Comparison of ENCODE assay signal across 19 cellular contexts in the genomic region with DNA sequence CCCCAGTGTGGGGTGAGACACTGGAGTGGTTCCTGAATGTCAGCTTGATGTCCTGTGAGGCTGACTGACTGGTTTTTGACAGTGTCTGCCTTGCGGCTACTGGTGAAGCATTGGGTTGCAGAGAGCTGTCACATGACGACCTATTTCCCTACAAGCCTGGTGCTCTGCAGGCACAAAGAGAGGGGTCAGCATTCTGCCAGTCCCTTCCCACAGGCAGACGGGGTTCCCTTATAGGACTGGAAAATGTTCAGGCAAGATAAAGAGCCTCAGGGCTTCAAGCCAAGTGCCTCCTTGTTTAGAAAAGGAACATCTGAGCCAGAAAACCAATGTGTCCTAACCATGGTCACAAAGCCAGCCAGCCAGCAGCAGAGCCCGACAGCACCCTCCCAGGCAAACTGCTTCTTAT. TPM values are rescaled to one million over a fixed set of nuclear protein-coding genes. Genes with fewer than 3 reads are reported as not detected.
A peak's percentile ranks its signal among the peaks of the same experiment; 100 is the strongest.
DNase-seq lines count a peak whose midpoint lies in the region; ATAC-seq and TF ChIP-seq lines count a peak whose summit lies in the region.
"Had no signal": no experiment of that assay in that cellular context is flagged by ENCODE, and none has a peak within 500 bp of the region (broad histone marks: within the 10 kb centered on the region; RNA-seq: fewer than 3 reads in every experiment).

No MANE protein-coding gene starts in this region.

- peak; percentile 66 for ATAC-seq in left lung
- ATAC-seq in gastrocnemius medialis = peak; percentile 23 to 39
- no peak for ATAC-seq in GM21390 (IDR thresholded peaks at IDR 0.05; ENCODE audit: unreplicated experiment)
- no peak for ATAC-seq in activated T-cell treated with anti-CD3 and anti-CD28 coated beads, Interleukin-2, amount 50 U/mL, for 4 hours
- ATAC-seq in HG02870 (IDR thresholded peaks at IDR 0.05; ENCODE audit: unreplicated experiment) = no peak
- ATAC-seq: PC-3 had no signal

- TF ChIP-seq POLR2A in gastrocnemius medialis (IDR thresholded peaks at IDR 0.05) = no peak

- in situ Hi-C loops in gastrocnemius medialis (cut with MboI; ENCODE audit: low sequenced_read_pairs in 4 of 4) = no loop called here

- TF ChIP-seq CTCF in GM10266 (IDR thresholded peaks at IDR 0.05; ENCODE audit: control insufficient read depth, insufficient read depth, low read depth, missing control alignments) (no peak), left lung (IDR thresholded peaks at IDR 0.05) (no peak), gastrocnemius medialis (IDR thresholded peaks at IDR 0.05 in 4 of 5, conservative IDR thresholded peaks at IDR 0.05 in 1 of 5) (no peak)

- H3K9me3 ChIP-seq in left lung = peaks cover 0 to 10% of the 10 kb centered on the region in 2 donors
- peaks cover 0 to 6% (median 0%) of the 10 kb centered on the region in 3 donors for H3K9me3 ChIP-seq in gastrocnemius medialis

- H3K36me3 ChIP-seq in left lung = no peaks in the 10 kb centered on the region
- no peaks in the 10 kb centered on the region for H3K36me3 ChIP-seq in gastrocnemius medialis

- H3K27me3 ChIP-seq in left lung = no peaks in the 10 kb centered on the region
- H3K27me3 ChIP-seq in gastrocnemius medialis = no peaks in the 10 kb centered on the region

- no peaks in the 10 kb centered on the region for H3K9me3 Mint-ChIP-seq in activated T-cell treated with anti-CD3 and anti-CD28 coated beads, Interleukin-2, amount 50 U/mL, for 4 hours

- intact Hi-C loops in left lung (cut with DNase I) = no loop called here
- intact Hi-C loops in gastrocnemius medialis (cut with DNase I; ENCODE audit: low total_unique reads) = no loop called here

- H3K36me3 Mint-ChIP-seq in activated T-cell treated with anti-CD3 and anti-CD28 coated beads, Interleukin-2, amount 50 U/mL, for 4 hours (ENCODE audit: insufficient read depth) = no peaks in the 10 kb centered on the region

- no peak overlapping the region for H3K4me3 Mint-ChIP-seq in activated T-cell treated with anti-CD3 and anti-CD28 coated beads, Interleukin-2, amount 50 U/mL, for 4 hours
- H3K4me3 Mint-ChIP-seq: activated naive CD8-positive, alpha-beta T cell; nephron had no signal

- DNase-seq in GM10266 (ENCODE audit: extremely low spot score) (peak; percentile 3), cerebellum (ENCODE audit: low spot score) (peak; percentile 28), left lung (peak in 1 of 2 donors; percentile 59), gastrocnemius medialis (peak; percentile 19 to 39)
- no peak for DNase-seq in activated T-cell treated with anti-CD3 and anti-CD28 coated beads, Interleukin-2, amount 50 U/mL, for 4 hours
- DNase-seq: activated CD4-positive, alpha-beta T cell treated with anti-CD3 and anti-CD28 coated beads, Interleukin-2, amount 50 U/mL, for 48 hours; activated T-cell treated with anti-CD3 and anti-CD28 coated beads, Interleukin-2, amount 50 U/mL, for 48 hours; DMS 273 treated with DMSO at 0.1 percent for 48 hours; HCEC 1CT; NCI-H1417; PC-3; stimulated activated CD4-positive, alpha-beta T cell treated with anti-CD3 and anti-CD28 coated beads, Interleukin-2, amount 100 ng/mL, for 24 hours had no signal

- H3K4me1 ChIP-seq in left lung = peaks cover 0 to 30% of the 10 kb centered on the region in 2 donors
- H3K4me1 ChIP-seq in gastrocnemius medialis = no peaks in the 10 kb centered on the region

- peaks cover 20% of the 10 kb centered on the region for H3K4me1 Mint-ChIP-seq in activated T-cell treated with anti-CD3 and anti-CD28 coated beads, Interleukin-2, amount 50 U/mL, for 4 hours (ENCODE audit: low read depth)

- H3K4me3 ChIP-seq in left lung (no peak overlapping the region), gastrocnemius medialis (no peak overlapping the region)
- H3K4me3 ChIP-seq: SK-N-MC had no signal

- H3K27ac ChIP-seq in left lung (peak overlapping the region in 1 of 2 donors; percentile 11), gastrocnemius medialis (no peak overlapping the region)
- H3K27ac ChIP-seq: SK-N-MC had no signal

- H3K27me3 Mint-ChIP-seq in activated T-cell treated with anti-CD3 and anti-CD28 coated beads, Interleukin-2, amount 50 U/mL, for 4 hours (ENCODE audit: low read depth) = no peaks in the 10 kb centered on the region
- H3K27me3 Mint-ChIP-seq: activated naive CD8-positive, alpha-beta T cell had no signal

RNA-seq across cellular contexts. Expression of gene LY86, which starts 11.0 kb away (rescaled TPM):
- total RNA-seq in cerebellum (2.6 TPM), left lung (10 to 100 TPM; 10.9 to 11.1 TPM), gastrocnemius medialis (1 to 10 TPM in 1 of 4 donors, under 1 TPM in 1, not detected in 2; 0.49 to 1.3 TPM)
- under 1 TPM in 2 of 3 donors, not detected in 1; 0.16 to 0.25 TPM for total RNA-seq in activated T-cell treated with anti-CD3 and anti-CD28 coated beads, Interleukin-2, amount 50 U/mL, for 4 hours
- total RNA-seq: bronchial epithelial cell, lung microvascular endothelial cell, PC-3 had no signal

Comparison
In these comparisons a context has a peak if more than half of its experiments do, and no peak if none do; other contexts are left out.
1. ATAC-seq: peak in left lung (single experiment) and gastrocnemius medialis (2 of 2); none in GM21390 (single experiment), activated T-cell treated with anti-CD3 and anti-CD28 coated beads, Interleukin-2, amount 50 U/mL, for 4 hours (0 of 2) and HG02870 (single experiment).